1 cellular context compared by ENCODE assay signal in genomic region chr16:51839697-51840462, GRCh38.
TF ChIP-seq lines count a peak whose summit lies in the region.

No MANE protein-coding gene starts in this region.

TF ChIP-seq in A549, 52 proteins besides CTCF, POLR2A, EP300 and RAD21 (continued from another document):
- no peak for TF ChIP-seq SREBF2 (IDR thresholded peaks at IDR 0.05)
- TF ChIP-seq MYC (IDR thresholded peaks at IDR 0.05; ENCODE audit: borderline replicate concordance, low read length) = no peak
- TF ChIP-seq CBX8 (IDR thresholded peaks at IDR 0.05) = no peak
- no peak for TF ChIP-seq NR3C1 (IDR thresholded peaks at IDR 0.05)
- no peak for TF ChIP-seq HOXA7 (CRISPR knock-in tag; IDR thresholded peaks at IDR 0.05)
- TF ChIP-seq ZNF302 (CRISPR knock-in tag; IDR thresholded peaks at IDR 0.05) = no peak
- no peak for TF ChIP-seq FOSL2 (IDR thresholded peaks at IDR 0.05)
- TF ChIP-seq FOSL2 (CRISPR knock-in tag; IDR thresholded peaks at IDR 0.05) = peak; percentile 44; the same call in 1 of the 2 replicates
- no peak for TF ChIP-seq KDM5A (IDR thresholded peaks at IDR 0.05)
- no peak for TF ChIP-seq ATOH8 (CRISPR knock-in tag; IDR thresholded peaks at IDR 0.05; ENCODE audit: low read depth)
- TF ChIP-seq FOSB (CRISPR knock-in tag; IDR thresholded peaks at IDR 0.05) = no peak
- TF ChIP-seq EHMT2 (IDR thresholded peaks at IDR 0.05; ENCODE audit: low read depth) = no peak
- TF ChIP-seq JUNB (IDR thresholded peaks at IDR 0.05) = peak; percentile 55; the same call in 1 of the 2 replicates
- TF ChIP-seq CBX2 (IDR thresholded peaks at IDR 0.05; ENCODE audit: borderline replicate concordance, low read depth) = no peak
- TF ChIP-seq ELK1 (IDR thresholded peaks at IDR 0.05; ENCODE audit: low read depth, low read length) = no peak
- no peak for TF ChIP-seq SMC3 (IDR thresholded peaks at IDR 0.05)
- TF ChIP-seq HDAC2 (IDR thresholded peaks at IDR 0.05) = no peak
- TF ChIP-seq TP53 (CRISPR knock-in tag; IDR thresholded peaks at IDR 0.05) = no peak
- TF ChIP-seq GATA3 (IDR thresholded peaks at IDR 0.05; ENCODE audit: borderline replicate concordance) = peak; percentile 29; the same call in 1 of the 2 replicates
- peak; percentile 66; the same call in 1 of the 2 replicates for TF ChIP-seq ESRRA (IDR thresholded peaks at IDR 0.05; ENCODE audit: borderline replicate concordance, low read length)
- TF ChIP-seq BCL3 (IDR thresholded peaks at IDR 0.05) = no peak
- TF ChIP-seq JUN (IDR thresholded peaks at IDR 0.05) = 0 out of 5 replicates have a peak, but pooled peaks of 1 of the 2 experiments have one; percentile 25
